1 cellular context compared by ENCODE assay signal in the genomic region with DNA sequence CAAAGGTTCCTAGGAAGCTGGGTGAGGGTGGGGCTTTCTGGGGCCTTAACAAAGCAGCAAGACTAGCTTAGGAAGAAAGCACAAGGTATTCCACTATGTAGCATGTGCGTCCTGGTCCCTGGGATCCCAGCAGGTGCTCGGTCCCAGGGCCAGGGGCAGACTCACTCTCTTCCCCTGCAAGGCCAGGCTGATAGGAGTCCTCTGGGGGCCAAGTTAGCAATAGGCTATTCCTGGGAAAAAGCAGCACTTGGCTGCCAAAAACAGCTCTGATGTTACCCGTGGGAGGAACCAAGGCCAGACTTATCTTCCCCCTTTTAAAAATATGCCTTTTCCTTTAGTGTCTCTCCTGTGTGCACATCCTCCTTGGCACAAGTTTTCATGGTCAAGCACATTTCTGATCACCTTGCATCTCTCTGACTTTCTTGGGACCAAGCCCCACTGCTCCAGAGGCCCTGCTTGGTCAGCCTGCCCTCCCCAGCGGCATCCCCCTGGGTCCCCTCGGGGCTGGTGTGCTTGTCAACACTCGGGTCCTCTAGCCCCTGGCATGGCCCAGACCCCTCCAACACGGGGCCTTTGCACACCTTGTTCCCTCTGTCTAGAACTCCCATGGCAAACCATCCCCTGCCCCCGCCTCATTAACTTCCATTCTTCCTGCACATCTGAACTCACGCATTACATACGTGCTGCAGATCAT.
TF ChIP-seq lines count a peak whose summit lies in the region.

No MANE protein-coding gene starts in this region.

TF ChIP-seq in IMR-90, 13 proteins besides CTCF, POLR2A, EP300 and RAD21:
- no peak for TF ChIP-seq MAFK (IDR thresholded peaks at IDR 0.05; ENCODE audit: low read depth, low read length)
- TF ChIP-seq MAZ (IDR thresholded peaks at IDR 0.05; ENCODE audit: borderline replicate concordance, low read depth, low read length) = no peak
- TF ChIP-seq RFX5 (IDR thresholded peaks at IDR 0.05; ENCODE audit: low read depth, low read length) = no peak
- TF ChIP-seq RCOR1 (IDR thresholded peaks at IDR 0.05; ENCODE audit: insufficient replicate concordance, low read length) = no peak
- no peak for TF ChIP-seq BHLHE40 (IDR thresholded peaks at IDR 0.05; ENCODE audit: low read depth, low read length)
- no peak for TF ChIP-seq MXI1 (IDR thresholded peaks at IDR 0.05; ENCODE audit: borderline replicate concordance, low read depth, low read length)
- TF ChIP-seq, protein P1, sequence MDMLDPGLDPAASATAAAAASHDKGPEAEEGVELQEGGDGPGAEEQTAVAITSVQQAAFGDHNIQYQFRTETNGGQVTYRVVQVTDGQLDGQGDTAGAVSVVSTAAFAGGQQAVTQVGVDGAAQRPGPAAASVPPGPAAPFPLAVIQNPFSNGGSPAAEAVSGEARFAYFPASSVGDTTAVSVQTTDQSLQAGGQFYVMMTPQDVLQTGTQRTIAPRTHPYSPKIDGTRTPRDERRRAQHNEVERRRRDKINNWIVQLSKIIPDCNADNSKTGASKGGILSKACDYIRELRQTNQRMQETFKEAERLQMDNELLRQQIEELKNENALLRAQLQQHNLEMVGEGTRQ (IDR thresholded peaks at IDR 0.05; ENCODE audit: low read depth, low read length) = no peak
- no peak for TF ChIP-seq CEBPB (IDR thresholded peaks at IDR 0.05; ENCODE audit: low read depth, low read length)
- TF ChIP-seq, protein P2, sequence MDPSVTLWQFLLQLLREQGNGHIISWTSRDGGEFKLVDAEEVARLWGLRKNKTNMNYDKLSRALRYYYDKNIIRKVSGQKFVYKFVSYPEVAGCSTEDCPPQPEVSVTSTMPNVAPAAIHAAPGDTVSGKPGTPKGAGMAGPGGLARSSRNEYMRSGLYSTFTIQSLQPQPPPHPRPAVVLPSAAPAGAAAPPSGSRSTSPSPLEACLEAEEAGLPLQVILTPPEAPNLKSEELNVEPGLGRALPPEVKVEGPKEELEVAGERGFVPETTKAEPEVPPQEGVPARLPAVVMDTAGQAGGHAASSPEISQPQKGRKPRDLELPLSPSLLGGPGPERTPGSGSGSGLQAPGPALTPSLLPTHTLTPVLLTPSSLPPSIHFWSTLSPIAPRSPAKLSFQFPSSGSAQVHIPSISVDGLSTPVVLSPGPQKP (IDR thresholded peaks at IDR 0.05; ENCODE audit: borderline replicate concordance, low read depth, low read length) = no peak
- no peak for TF ChIP-seq NFE2L2 (IDR thresholded peaks at IDR 0.05; ENCODE audit: low read depth, low read length)
- no peak for TF ChIP-seq CHD1 (IDR thresholded peaks at IDR 0.05; ENCODE audit: low read depth, low read length)
- no peak for TF ChIP-seq FOS (IDR thresholded peaks at IDR 0.05; ENCODE audit: low read depth, low read length)
- no peak for TF ChIP-seq SMC3 (IDR thresholded peaks at IDR 0.05; ENCODE audit: low read depth, low read length)
